In genomic region chr6:134187154-134187553, GRCh38 we compare ENCODE assay signal across 36 cellular contexts.
"Had no signal": no experiment of that assay in that cellular context is flagged by ENCODE, and none has a peak within 500 bp of the region (broad histone marks: within the 10 kb centered on the region; RNA-seq: fewer than 3 reads in every experiment).

No MANE protein-coding gene starts in this region.

- H3K4me1 ChIP-seq: adrenal gland, ascending aorta had no signal

- H3K36me3 Mint-ChIP-seq: activated CD4-positive, alpha-beta memory T cell treated with anti-CD3 and anti-CD28 coated beads for 36 hours; activated naive CD4-positive, alpha-beta T cell treated with anti-CD3 and anti-CD28 coated beads, Interleukin-2, amount 50 U/mL, for 72 hours; brain had no signal

- H3K27ac Mint-ChIP-seq: activated B cell treated with CpG ODN at 0.5 μM for 24 hours; activated CD4-positive, alpha-beta memory T cell treated with anti-CD3 and anti-CD28 coated beads for 36 hours; activated CD4-positive, alpha-beta T cell treated with anti-CD3 and anti-CD28 coated beads, Interleukin-2, amount 10 ng/mL, durations not matched to agents 24 days and 14 days; activated CD8-positive, alpha-beta T cell treated with anti-CD3 and anti-CD28 coated beads for 36 hours; activated naive CD4-positive, alpha-beta T cell treated with anti-CD3 and anti-CD28 coated beads for 36 hours; activated naive CD4-positive, alpha-beta T cell treated with anti-CD3 and anti-CD28 coated beads, Interleukin-2, amount 50 U/mL, for 72 hours; activated naive CD8-positive, alpha-beta T cell treated with anti-CD3 and anti-CD28 coated beads for 36 hours; activated T-cell treated with anti-CD3 and anti-CD28 coated beads, Interleukin-2, amount 50 U/mL, for 72 hours; activated T-helper 1 cell treated with anti-CD3 and anti-CD28 coated beads, Interleukin-12 subunit alpha, Interleukin-12 subunit beta, Interleukin-2, Interleukin-4 antibody, amounts not matched to agents 30 ng/mL and 10 ng/mL and 1 ng/mL, durations not matched to agents 14 hours and 24 hours and 36 hours; activated T-helper 17 cell treated with anti-CD3 and anti-CD28 coated beads, Interleukin-2, amount 50 U/mL, for 72 hours; brain; T-helper 1 cell treated with Interleukin-12 subunit alpha and Interleukin-12 subunit beta and Interleukin-4 antibody, amounts not matched to agents 30 μg/mL and 1 μg/mL, for 36 hours; T-helper 2 cell treated with Interferon-gamma antibody and Interleukin-4, amounts not matched to agents 5 μg/mL and 100 μg/mL, for 36 hours had no signal

- DNase-seq: activated B cell treated with CpG ODN at 0.5 μM for 24 hours; activated CD4-positive, alpha-beta memory T cell treated with anti-CD3 and anti-CD28 coated beads for 36 hours; activated CD4-positive, alpha-beta T cell treated with anti-CD3 and anti-CD28 coated beads for 4 hours; activated CD4-positive, alpha-beta T cell treated with anti-CD3 and anti-CD28 coated beads, Interleukin-2, amount 10 ng/mL, durations not matched to agents 24 days and 14 days; activated CD4-positive, alpha-beta T cell treated with anti-CD3 and anti-CD28 coated beads, Interleukin-2, amount 50 U/mL, for 1 hour; activated CD4-positive, alpha-beta T cell treated with anti-CD3 and anti-CD28 coated beads, Interleukin-2, amount 50 U/mL, for 4 hours; activated CD4-positive, CD25-positive, alpha-beta regulatory T cell treated with anti-CD3 and anti-CD28 coated beads, Interleukin-2, amount 50 U/mL, for 72 hours; activated CD8-positive, alpha-beta memory T cell treated with anti-CD3 and anti-CD28 coated beads, Interleukin-2, amount 50 U/mL, for 4 hours; activated CD8-positive, alpha-beta T cell treated with anti-CD3 and anti-CD28 coated beads for 36 hours; activated effector memory CD4-positive, alpha-beta T cell treated with anti-CD3 and anti-CD28 coated beads, Interleukin-2, amount 50 U/mL, for 16 hours; activated gamma-delta T cell treated with Interleukin-2 at 50 U/mL for 16 hours; activated naive CD4-positive, alpha-beta T cell; activated naive CD4-positive, alpha-beta T cell treated with anti-CD3 and anti-CD28 coated beads for 36 hours; activated naive CD4-positive, alpha-beta T cell treated with anti-CD3 and anti-CD28 coated beads, Interleukin-2, amount 50 U/mL, for 16 hours; activated naive CD8-positive, alpha-beta T cell treated with anti-CD3 and anti-CD28 coated beads for 36 hours; activated T-cell treated with anti-CD3 and anti-CD28 coated beads for 4 hours; activated T-cell treated with anti-CD3 and anti-CD28 coated beads, Interleukin-2, amount 50 U/mL, for 1 hour; activated T-cell treated with anti-CD3 and anti-CD28 coated beads, Interleukin-2, amount 50 U/mL, for 4 hours; activated T-cell treated with anti-CD3 and anti-CD28 coated beads, Interleukin-2, amount 50 U/mL, for 72 hours; adrenal gland; amniotic stem cell; anterior cingulate cortex; cerebellar nuclear complex; T-helper 1 cell; T-helper 2 cell; T-helper 9 cell had no signal

- H3K36me3 ChIP-seq: adrenal gland, ascending aorta, cardiac muscle cell had no signal

- H3K9me3 Mint-ChIP-seq: activated B cell treated with CpG ODN at 0.5 μM for 24 hours; activated CD4-positive, alpha-beta memory T cell treated with anti-CD3 and anti-CD28 coated beads for 36 hours; activated CD8-positive, alpha-beta T cell treated with anti-CD3 and anti-CD28 coated beads for 36 hours; activated naive CD4-positive, alpha-beta T cell treated with anti-CD3 and anti-CD28 coated beads for 36 hours; activated naive CD8-positive, alpha-beta T cell treated with anti-CD3 and anti-CD28 coated beads for 36 hours; activated T-cell treated with anti-CD3 and anti-CD28 coated beads, Interleukin-2, amount 50 U/mL, for 4 hours; activated T-cell treated with anti-CD3 and anti-CD28 coated beads, Interleukin-2, amount 50 U/mL, for 72 hours; activated T-helper 1 cell treated with anti-CD3 and anti-CD28 coated beads, Interleukin-12 subunit alpha, Interleukin-12 subunit beta, Interleukin-2, Interleukin-4 antibody, amounts not matched to agents 30 ng/mL and 10 ng/mL and 1 ng/mL, durations not matched to agents 14 hours and 24 hours and 36 hours; activated T-helper 17 cell treated with anti-CD3 and anti-CD28 coated beads, Interleukin-2, amount 50 U/mL, for 72 hours; brain; central memory CD8-positive, alpha-beta T cell; T-helper 1 cell treated with Interleukin-12 subunit alpha and Interleukin-12 subunit beta and Interleukin-4 antibody, amounts not matched to agents 30 μg/mL and 1 μg/mL, for 36 hours; T-helper 2 cell treated with Interferon-gamma antibody and Interleukin-4, amounts not matched to agents 5 μg/mL and 100 μg/mL, for 36 hours had no signal

- H3K9me3 ChIP-seq: adrenal gland, ascending aorta had no signal

- H3K4me3 ChIP-seq: adrenal gland, ascending aorta, cardiac muscle cell had no signal

- H3K4me1 Mint-ChIP-seq: activated T-helper 17 cell treated with anti-CD3 and anti-CD28 coated beads, Interleukin-2, amount 50 U/mL, for 72 hours; central memory CD8-positive, alpha-beta T cell had no signal

- ATAC-seq: activated CD8-positive, alpha-beta T cell treated with anti-CD3 and anti-CD28 coated beads for 36 hours; activated naive CD4-positive, alpha-beta T cell treated with anti-CD3 and anti-CD28 coated beads, Interleukin-2, amount 50 U/mL, for 72 hours; activated T-cell treated with anti-CD3 and anti-CD28 coated beads, Interleukin-2, amount 50 U/mL, for 4 hours; activated T-cell treated with anti-CD3 and anti-CD28 coated beads, Interleukin-2, amount 50 U/mL, for 72 hours; activated T-helper 17 cell treated with anti-CD3 and anti-CD28 coated beads, Interleukin-2, amount 50 U/mL, for 72 hours had no signal

- H3K4me3 Mint-ChIP-seq: activated B cell treated with CpG ODN at 0.5 μM for 24 hours; activated CD4-positive, alpha-beta memory T cell treated with anti-CD3 and anti-CD28 coated beads for 36 hours; activated CD4-positive, alpha-beta T cell treated with anti-CD3 and anti-CD28 coated beads, Interleukin-2, amount 10 ng/mL, durations not matched to agents 24 days and 14 days; activated CD8-positive, alpha-beta T cell treated with anti-CD3 and anti-CD28 coated beads for 36 hours; activated naive CD4-positive, alpha-beta T cell treated with anti-CD3 and anti-CD28 coated beads for 36 hours; activated naive CD8-positive, alpha-beta T cell treated with anti-CD3 and anti-CD28 coated beads for 36 hours; activated T-cell treated with anti-CD3 and anti-CD28 coated beads, Interleukin-2, amount 50 U/mL, for 4 hours; activated T-cell treated with anti-CD3 and anti-CD28 coated beads, Interleukin-2, amount 50 U/mL, for 72 hours; activated T-helper 1 cell treated with anti-CD3 and anti-CD28 coated beads, Interleukin-12 subunit alpha, Interleukin-12 subunit beta, Interleukin-2, Interleukin-4 antibody, amounts not matched to agents 30 ng/mL and 10 ng/mL and 1 ng/mL, durations not matched to agents 14 hours and 24 hours and 36 hours; activated T-helper 17 cell treated with anti-CD3 and anti-CD28 coated beads, Interleukin-2, amount 50 U/mL, for 72 hours; brain; central memory CD8-positive, alpha-beta T cell; T-helper 1 cell treated with Interleukin-12 subunit alpha and Interleukin-12 subunit beta and Interleukin-4 antibody, amounts not matched to agents 30 μg/mL and 1 μg/mL, for 36 hours; T-helper 2 cell treated with Interferon-gamma antibody and Interleukin-4, amounts not matched to agents 5 μg/mL and 100 μg/mL, for 36 hours had no signal

- H3K27me3 Mint-ChIP-seq: activated B cell treated with CpG ODN at 0.5 μM for 24 hours; activated CD4-positive, alpha-beta memory T cell treated with anti-CD3 and anti-CD28 coated beads for 36 hours; activated CD4-positive, alpha-beta T cell treated with anti-CD3 and anti-CD28 coated beads, Interleukin-2, amount 10 ng/mL, durations not matched to agents 24 days and 14 days; activated CD8-positive, alpha-beta T cell treated with anti-CD3 and anti-CD28 coated beads for 36 hours; activated naive CD8-positive, alpha-beta T cell treated with anti-CD3 and anti-CD28 coated beads for 36 hours; activated T-helper 17 cell treated with anti-CD3 and anti-CD28 coated beads, Interleukin-2, amount 50 U/mL, for 72 hours; central memory CD8-positive, alpha-beta T cell had no signal

- H3K27ac ChIP-seq: adrenal gland, ascending aorta, cardiac muscle cell, VCaP had no signal

- H3K27me3 ChIP-seq: adrenal gland, ascending aorta, cardiac muscle cell had no signal
